8 cellular contexts compared by ENCODE assay signal in the genomic region with DNA sequence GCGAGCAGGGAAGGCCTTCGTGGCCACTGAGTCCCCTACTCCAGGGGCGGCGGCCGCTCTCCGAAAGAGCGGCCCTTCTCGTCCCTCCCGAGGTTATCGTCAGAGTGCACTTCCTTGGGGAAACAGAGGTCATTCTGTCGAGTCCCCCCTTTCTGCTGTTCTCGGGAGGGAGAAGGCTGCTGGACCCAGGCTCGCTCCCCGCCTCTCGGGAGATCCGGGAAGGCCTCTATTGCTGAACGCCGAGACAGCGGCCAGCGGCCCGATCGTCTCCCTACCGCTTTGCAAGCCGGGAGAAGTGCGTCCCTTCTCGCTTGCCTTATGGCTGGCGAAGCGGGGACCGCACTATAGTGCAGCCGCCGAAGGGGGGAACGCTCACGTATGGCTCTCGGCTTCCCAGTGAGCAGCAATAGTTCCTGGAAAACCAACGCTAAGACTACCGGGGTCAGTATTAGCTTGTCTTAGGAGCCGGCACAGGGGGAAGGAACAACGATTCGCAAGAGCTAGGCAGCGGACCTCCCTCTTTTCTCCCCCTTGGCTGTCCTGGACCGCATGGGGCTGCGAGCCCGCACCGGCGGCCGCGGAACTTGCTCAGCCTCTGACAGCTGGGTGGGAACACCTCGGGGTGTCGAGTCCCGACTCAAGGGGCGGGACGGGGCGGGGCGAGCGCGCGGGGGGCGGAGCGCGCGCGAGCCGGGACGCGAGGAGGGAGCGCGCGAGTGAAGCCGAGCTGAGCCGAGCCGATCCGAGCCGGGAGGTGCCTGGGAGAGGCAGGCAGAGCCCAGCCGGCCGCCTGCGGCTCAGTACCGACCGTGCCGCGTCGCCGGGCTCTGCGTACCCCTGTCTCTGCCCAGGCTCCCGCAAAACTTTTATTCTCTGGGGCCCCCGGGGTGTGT. TPM values are rescaled to one million over a fixed set of nuclear protein-coding genes. Genes with fewer than 3 reads are reported as not detected.
A peak's percentile ranks its signal among the peaks of the same experiment; 100 is the strongest.
DNase-seq lines count a peak whose midpoint lies in the region; ATAC-seq and TF ChIP-seq lines count a peak whose summit lies in the region.

No MANE protein-coding gene starts in this region.

- no peaks in the 10 kb centered on the region for H3K27me3 ChIP-seq in psoas muscle (ENCODE audit: insufficient read depth in 3 of 3, low read length in 2 of 3)

- H3K36me3 Mint-ChIP-seq in T-helper 17 cell (ENCODE audit: low read depth) = no peaks in the 10 kb centered on the region

- H3K36me3 ChIP-seq in psoas muscle (ENCODE audit: insufficient read depth in 1 of 2, low read depth in 1 of 2) (no peaks in the 10 kb centered on the region), urinary bladder (ENCODE audit: insufficient read depth) (no peaks in the 10 kb centered on the region)

- TF ChIP-seq POLR2A in GM18505 (IDR thresholded peaks at IDR 0.05; ENCODE audit: borderline replicate concordance, extremely low read depth, insufficient read depth, insufficient read length) = peak; percentile 60

- ATAC-seq in GM18505 (IDR thresholded peaks at IDR 0.05; ENCODE audit: unreplicated experiment) (peak; percentile 90), HG02938 (IDR thresholded peaks at IDR 0.05; ENCODE audit: unreplicated experiment) (peak; percentile 81), T-helper 17 cell (peak; percentile 84), left ventricle myocardium superior (peak; percentile 95), psoas muscle (peak; percentile 85 to 94 (median 91))

- peaks cover 14% of the 10 kb centered on the region for H3K27me3 Mint-ChIP-seq in T-helper 17 cell

- 0% methylated on average over 70 to 85 of the region's 85 CpGs for WGBS in psoas muscle, 3 donors
- WGBS in urinary bladder = under 1% methylated on average over 85 of the region's 85 CpGs

- H3K4me3 Mint-ChIP-seq in T-helper 17 cell = peak overlapping the region; percentile 95

- intact Hi-C loops in left ventricle myocardium superior (cut with micrococcal nuclease) (no loop called here), psoas muscle (cut with DNase I) (loop anchor here (1.0 to 10.0 kb wide), 7 partner anchors 48 to 187 kb away; no protein-coding TSS in a partner anchor)

- TF ChIP-seq CTCF in psoas muscle (IDR thresholded peaks at IDR 0.05) = no peak

- peak overlapping the region; percentile 88 for H3K27ac Mint-ChIP-seq in T-helper 17 cell

- peak overlapping the region; percentile 90 for H3K27ac ChIP-seq in angular gyrus (ENCODE audit: low read depth, low read length)
- H3K27ac ChIP-seq in psoas muscle = peak overlapping the region; percentile 89
- peak overlapping the region; percentile 90 for H3K27ac ChIP-seq in urinary bladder (ENCODE audit: low read depth)

- peak; percentile 82 for DNase-seq in NCI-H1694 (lab: John Stamatoyannopoulos, UW)
- DNase-seq in T-helper 17 cell = peak; percentile 77 to 87 (median 82)
- peak; percentile 97 for DNase-seq in left ventricle myocardium superior
- DNase-seq in psoas muscle = peak; percentile 94 to 96

- no peaks in the 10 kb centered on the region for H3K9me3 ChIP-seq in T-helper 17 cell (ENCODE audit: control insufficient read depth, low read length, poor library complexity, severe bottlenecking)
- no peaks in the 10 kb centered on the region for H3K9me3 ChIP-seq in psoas muscle

- H3K4me1 ChIP-seq in psoas muscle (peaks cover 17% of the 10 kb centered on the region), urinary bladder (ENCODE audit: insufficient read depth) (no peaks in the 10 kb centered on the region)

- H3K4me1 Mint-ChIP-seq in T-helper 17 cell = peaks cover 19% of the 10 kb centered on the region

- H3K4me3 ChIP-seq in psoas muscle (peak overlapping the region; percentile 89), urinary bladder (ENCODE audit: low read depth, low read length) (peak overlapping the region; percentile 81)

RNA-seq across cellular contexts. Expression of gene PPM1L, which starts 0.9 kb away (rescaled TPM):
- total RNA-seq in T-helper 17 cell (10 to 100 TPM in 1 of 2 donors, 1 to 10 TPM in 1; 3.5 to 14.6 TPM), left ventricle myocardium superior (56.4 TPM), psoas muscle (10 to 100 TPM; 66.0 to 76.1 (median 68.2) TPM), urinary bladder (24.2 TPM)
- polyA plus RNA-seq in psoas muscle (10 to 100 TPM in 2 of 3 donors, 1 to 10 TPM in 1; 6.2 to 41.7 (median 10.5) TPM), urinary bladder (20.2 TPM)

Comparison
In these comparisons a context has a peak if more than half of its experiments do, and no peak if none do; other contexts are left out.
1. Peak in every context shown above with its lines: DNase-seq, ATAC-seq, H3K4me3 ChIP-seq and H3K27ac ChIP-seq.